1 cellular context compared by ENCODE assay signal in the genomic region with DNA sequence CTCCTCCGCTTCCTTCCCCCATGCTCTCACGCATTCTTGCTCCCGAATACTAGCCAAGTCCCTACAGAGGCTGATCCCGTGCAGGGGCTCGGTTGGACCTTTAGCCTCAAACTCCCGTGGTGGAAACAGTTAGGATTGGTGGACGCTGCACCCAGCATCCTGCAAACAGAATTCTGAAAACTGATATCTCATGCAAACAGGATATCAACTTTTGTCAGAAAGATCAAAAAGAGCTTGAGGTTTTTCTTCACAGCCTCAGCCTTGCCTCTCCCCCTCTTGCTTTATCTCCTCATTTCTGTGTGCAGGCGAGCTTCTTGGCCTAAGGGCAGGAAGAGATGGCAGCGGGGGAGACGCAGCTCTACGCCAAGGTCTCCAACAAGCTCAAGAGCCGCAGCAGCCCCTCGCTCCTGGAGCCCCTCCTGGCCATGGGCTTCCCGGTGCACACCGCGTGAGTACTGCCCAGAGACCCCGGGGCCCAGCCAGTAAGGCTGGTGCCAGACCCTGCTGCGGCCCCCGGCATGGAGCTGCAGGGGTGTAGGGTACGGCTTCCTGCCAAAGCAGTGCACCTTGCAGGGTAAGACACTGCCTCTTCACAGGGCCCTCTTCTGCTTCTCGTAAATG.
A peak's percentile ranks its signal among the peaks of the same experiment; 100 is the strongest.
TF ChIP-seq lines count a peak whose summit lies in the region.

A gene with protein sequence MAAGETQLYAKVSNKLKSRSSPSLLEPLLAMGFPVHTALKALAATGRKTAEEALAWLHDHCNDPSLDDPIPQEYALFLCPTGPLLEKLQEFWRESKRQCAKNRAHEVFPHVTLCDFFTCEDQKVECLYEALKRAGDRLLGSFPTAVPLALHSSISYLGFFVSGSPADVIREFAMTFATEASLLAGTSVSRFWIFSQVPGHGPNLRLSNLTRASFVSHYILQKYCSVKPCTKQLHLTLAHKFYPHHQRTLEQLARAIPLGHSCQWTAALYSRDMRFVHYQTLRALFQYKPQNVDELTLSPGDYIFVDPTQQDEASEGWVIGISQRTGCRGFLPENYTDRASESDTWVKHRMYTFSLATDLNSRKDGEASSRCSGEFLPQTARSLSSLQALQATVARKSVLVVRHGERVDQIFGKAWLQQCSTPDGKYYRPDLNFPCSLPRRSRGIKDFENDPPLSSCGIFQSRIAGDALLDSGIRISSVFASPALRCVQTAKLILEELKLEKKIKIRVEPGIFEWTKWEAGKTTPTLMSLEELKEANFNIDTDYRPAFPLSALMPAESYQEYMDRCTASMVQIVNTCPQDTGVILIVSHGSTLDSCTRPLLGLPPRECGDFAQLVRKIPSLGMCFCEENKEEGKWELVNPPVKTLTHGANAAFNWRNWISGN (plus strand): TSS at position 292 of the 621 bp plus-strand sequence. CDS start 44 bp downstream, at position 336.

TF ChIP-seq in K562, 482 proteins besides CTCF, POLR2A, EP300 and RAD21 (continued from another document and continues in another):
- TF ChIP-seq, protein P1, sequence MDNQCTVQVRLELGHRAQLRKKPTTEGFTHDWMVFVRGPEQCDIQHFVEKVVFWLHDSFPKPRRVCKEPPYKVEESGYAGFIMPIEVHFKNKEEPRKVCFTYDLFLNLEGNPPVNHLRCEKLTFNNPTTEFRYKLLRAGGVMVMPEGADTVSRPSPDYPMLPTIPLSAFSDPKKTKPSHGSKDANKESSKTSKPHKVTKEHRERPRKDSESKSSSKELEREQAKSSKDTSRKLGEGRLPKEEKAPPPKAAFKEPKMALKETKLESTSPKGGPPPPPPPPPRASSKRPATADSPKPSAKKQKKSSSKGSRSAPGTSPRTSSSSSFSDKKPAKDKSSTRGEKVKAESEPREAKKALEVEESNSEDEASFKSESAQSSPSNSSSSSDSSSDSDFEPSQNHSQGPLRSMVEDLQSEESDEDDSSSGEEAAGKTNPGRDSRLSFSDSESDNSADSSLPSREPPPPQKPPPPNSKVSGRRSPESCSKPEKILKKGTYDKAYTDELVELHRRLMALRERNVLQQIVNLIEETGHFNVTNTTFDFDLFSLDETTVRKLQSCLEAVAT (IDR thresholded peaks at IDR 0.05): no peak; a peak in 1 of 4 replicates
- no peak for TF ChIP-seq ZNF589 (CRISPR knock-in tag; IDR thresholded peaks at IDR 0.05; ENCODE audit: low read depth)
- no peak for TF ChIP-seq BDP1 (IDR thresholded peaks at IDR 0.05; ENCODE audit: insufficient read depth, insufficient read length)
- no peak for TF ChIP-seq NR1H2 (CRISPR knock-in tag; IDR thresholded peaks at IDR 0.05)
- TF ChIP-seq MYNN (IDR thresholded peaks at IDR 0.05): peak; percentile 72; the same call in 1 of the 2 replicates
- no peak for TF ChIP-seq MYNN (CRISPR knock-in tag; IDR thresholded peaks at IDR 0.05)
- TF ChIP-seq MTA3 (IDR thresholded peaks at IDR 0.05; ENCODE audit: borderline replicate concordance): 0 out of 2 replicates have a peak, but pooled peaks have one; percentile 37
- peak; percentile 96 for TF ChIP-seq TEAD4 (IDR thresholded peaks at IDR 0.05; ENCODE audit: low read length)
- TF ChIP-seq TEAD4 (CRISPR knock-in tag; IDR thresholded peaks at IDR 0.05; ENCODE audit: borderline replicate concordance): no peak
- TF ChIP-seq, protein P2, sequence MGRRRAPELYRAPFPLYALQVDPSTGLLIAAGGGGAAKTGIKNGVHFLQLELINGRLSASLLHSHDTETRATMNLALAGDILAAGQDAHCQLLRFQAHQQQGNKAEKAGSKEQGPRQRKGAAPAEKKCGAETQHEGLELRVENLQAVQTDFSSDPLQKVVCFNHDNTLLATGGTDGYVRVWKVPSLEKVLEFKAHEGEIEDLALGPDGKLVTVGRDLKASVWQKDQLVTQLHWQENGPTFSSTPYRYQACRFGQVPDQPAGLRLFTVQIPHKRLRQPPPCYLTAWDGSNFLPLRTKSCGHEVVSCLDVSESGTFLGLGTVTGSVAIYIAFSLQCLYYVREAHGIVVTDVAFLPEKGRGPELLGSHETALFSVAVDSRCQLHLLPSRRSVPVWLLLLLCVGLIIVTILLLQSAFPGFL (CRISPR knock-in tag; IDR thresholded peaks at IDR 0.05): no peak
- no peak for TF ChIP-seq ZNF785 (CRISPR knock-in tag; IDR thresholded peaks at IDR 0.05)
- no peak for TF ChIP-seq HLTF (IDR thresholded peaks at IDR 0.05)
- peak; percentile 81 for TF ChIP-seq SOX6 (IDR thresholded peaks at IDR 0.05)
- TF ChIP-seq, protein P3, sequence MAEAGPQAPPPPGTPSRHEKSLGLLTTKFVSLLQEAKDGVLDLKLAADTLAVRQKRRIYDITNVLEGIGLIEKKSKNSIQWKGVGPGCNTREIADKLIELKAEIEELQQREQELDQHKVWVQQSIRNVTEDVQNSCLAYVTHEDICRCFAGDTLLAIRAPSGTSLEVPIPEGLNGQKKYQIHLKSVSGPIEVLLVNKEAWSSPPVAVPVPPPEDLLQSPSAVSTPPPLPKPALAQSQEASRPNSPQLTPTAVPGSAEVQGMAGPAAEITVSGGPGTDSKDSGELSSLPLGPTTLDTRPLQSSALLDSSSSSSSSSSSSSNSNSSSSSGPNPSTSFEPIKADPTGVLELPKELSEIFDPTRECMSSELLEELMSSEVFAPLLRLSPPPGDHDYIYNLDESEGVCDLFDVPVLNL (CRISPR knock-in tag; IDR thresholded peaks at IDR 0.05; ENCODE audit: low read depth): peak; percentile 41; the same call in 1 of the 2 replicates
- peak; percentile 92 for TF ChIP-seq NCOR1 (IDR thresholded peaks at IDR 0.05)
- TF ChIP-seq, protein P4, sequence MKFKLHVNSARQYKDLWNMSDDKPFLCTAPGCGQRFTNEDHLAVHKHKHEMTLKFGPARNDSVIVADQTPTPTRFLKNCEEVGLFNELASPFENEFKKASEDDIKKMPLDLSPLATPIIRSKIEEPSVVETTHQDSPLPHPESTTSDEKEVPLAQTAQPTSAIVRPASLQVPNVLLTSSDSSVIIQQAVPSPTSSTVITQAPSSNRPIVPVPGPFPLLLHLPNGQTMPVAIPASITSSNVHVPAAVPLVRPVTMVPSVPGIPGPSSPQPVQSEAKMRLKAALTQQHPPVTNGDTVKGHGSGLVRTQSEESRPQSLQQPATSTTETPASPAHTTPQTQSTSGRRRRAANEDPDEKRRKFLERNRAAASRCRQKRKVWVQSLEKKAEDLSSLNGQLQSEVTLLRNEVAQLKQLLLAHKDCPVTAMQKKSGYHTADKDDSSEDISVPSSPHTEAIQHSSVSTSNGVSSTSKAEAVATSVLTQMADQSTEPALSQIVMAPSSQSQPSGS (CRISPR knock-in tag; IDR thresholded peaks at IDR 0.05): no peak
- TF ChIP-seq ARNT (IDR thresholded peaks at IDR 0.05): 0 out of 4 replicates have a peak, but pooled peaks have one; percentile 29 to 64
- TF ChIP-seq CBX2 (IDR thresholded peaks at IDR 0.05; ENCODE audit: insufficient read depth, low read length, poor library complexity, severe bottlenecking): no peak
- TF ChIP-seq TAF7 (tag; IDR thresholded peaks at IDR 0.05): no peak
- TF ChIP-seq, protein P5, sequence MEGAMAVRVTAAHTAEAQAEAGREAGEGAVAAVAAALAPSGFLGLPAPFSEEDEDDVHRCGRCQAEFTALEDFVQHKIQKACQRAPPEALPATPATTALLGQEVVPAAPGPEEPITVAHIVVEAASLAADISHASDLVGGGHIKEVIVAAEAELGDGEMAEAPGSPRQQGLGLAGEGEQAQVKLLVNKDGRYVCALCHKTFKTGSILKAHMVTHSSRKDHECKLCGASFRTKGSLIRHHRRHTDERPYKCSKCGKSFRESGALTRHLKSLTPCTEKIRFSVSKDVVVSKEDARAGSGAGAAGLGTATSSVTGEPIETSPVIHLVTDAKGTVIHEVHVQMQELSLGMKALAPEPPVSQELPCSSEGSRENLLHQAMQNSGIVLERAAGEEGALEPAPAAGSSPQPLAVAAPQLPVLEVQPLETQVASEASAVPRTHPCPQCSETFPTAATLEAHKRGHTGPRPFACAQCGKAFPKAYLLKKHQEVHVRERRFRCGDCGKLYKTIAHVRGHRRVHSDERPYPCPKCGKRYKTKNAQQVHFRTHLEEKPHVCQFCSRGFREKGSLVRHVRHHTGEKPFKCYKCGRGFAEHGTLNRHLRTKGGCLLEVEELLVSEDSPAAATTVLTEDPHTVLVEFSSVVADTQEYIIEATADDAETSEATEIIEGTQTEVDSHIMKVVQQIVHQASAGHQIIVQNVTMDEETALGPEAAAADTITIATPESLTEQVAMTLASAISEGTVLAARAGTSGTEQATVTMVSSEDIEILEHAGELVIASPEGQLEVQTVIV (CRISPR knock-in tag; IDR thresholded peaks at IDR 0.05; ENCODE audit: borderline replicate concordance): no peak
- TF ChIP-seq MAZ (CRISPR knock-in tag; conservative IDR thresholded peaks at IDR 0.05 in 1 of 2, IDR thresholded peaks at IDR 0.05 in 1 of 2): peak in 1 of 2 experiments; percentile 62; a peak in 1 of 4 replicates
- peak; percentile 94 for TF ChIP-seq DPF2 (IDR thresholded peaks at IDR 0.05)
- TF ChIP-seq ELF2 (CRISPR knock-in tag; IDR thresholded peaks at IDR 0.05): no peak
- no peak for TF ChIP-seq ZNF12 (CRISPR knock-in tag; IDR thresholded peaks at IDR 0.05)
- no peak for TF ChIP-seq HDGF (IDR thresholded peaks at IDR 0.05)
- TF ChIP-seq, protein P6, sequence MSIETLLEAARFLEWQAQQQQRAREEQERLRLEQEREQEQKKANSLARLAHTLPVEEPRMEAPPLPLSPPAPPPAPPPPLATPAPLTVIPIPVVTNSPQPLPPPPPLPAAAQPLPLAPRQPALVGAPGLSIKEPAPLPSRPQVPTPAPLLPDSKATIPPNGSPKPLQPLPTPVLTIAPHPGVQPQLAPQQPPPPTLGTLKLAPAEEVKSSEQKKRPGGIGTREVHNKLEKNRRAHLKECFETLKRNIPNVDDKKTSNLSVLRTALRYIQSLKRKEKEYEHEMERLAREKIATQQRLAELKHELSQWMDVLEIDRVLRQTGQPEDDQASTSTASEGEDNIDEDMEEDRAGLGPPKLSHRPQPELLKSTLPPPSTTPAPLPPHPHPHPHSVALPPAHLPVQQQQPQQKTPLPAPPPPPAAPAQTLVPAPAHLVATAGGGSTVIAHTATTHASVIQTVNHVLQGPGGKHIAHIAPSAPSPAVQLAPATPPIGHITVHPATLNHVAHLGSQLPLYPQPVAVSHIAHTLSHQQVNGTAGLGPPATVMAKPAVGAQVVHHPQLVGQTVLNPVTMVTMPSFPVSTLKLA (conservative IDR thresholded peaks at IDR 0.05): peak in 1 of 2 experiments; percentile 56; a peak in 2 of 4 replicates
- no peak for TF ChIP-seq LARP7 (IDR thresholded peaks at IDR 0.05)
- no peak for TF ChIP-seq PYGO2 (tag; IDR thresholded peaks at IDR 0.05)
- TF ChIP-seq, protein P7, sequence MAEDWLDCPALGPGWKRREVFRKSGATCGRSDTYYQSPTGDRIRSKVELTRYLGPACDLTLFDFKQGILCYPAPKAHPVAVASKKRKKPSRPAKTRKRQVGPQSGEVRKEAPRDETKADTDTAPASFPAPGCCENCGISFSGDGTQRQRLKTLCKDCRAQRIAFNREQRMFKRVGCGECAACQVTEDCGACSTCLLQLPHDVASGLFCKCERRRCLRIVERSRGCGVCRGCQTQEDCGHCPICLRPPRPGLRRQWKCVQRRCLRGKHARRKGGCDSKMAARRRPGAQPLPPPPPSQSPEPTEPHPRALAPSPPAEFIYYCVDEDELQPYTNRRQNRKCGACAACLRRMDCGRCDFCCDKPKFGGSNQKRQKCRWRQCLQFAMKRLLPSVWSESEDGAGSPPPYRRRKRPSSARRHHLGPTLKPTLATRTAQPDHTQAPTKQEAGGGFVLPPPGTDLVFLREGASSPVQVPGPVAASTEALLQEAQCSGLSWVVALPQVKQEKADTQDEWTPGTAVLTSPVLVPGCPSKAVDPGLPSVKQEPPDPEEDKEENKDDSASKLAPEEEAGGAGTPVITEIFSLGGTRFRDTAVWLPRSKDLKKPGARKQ (CRISPR knock-in tag; IDR thresholded peaks at IDR 0.05): no peak
- peak; percentile 94 for TF ChIP-seq POLR2AphosphoS5 (IDR thresholded peaks at IDR 0.05; ENCODE audit: control insufficient read depth, insufficient read depth, low read depth, low read length)
- TF ChIP-seq CBFA2T2 (conservative IDR thresholded peaks at IDR 0.05): peak; percentile 95
- no peak for TF ChIP-seq FOXP1 (CRISPR knock-in tag; IDR thresholded peaks at IDR 0.05)
- TF ChIP-seq ZKSCAN3 (CRISPR knock-in tag; IDR thresholded peaks at IDR 0.05): no peak
- TF ChIP-seq, protein P8, sequence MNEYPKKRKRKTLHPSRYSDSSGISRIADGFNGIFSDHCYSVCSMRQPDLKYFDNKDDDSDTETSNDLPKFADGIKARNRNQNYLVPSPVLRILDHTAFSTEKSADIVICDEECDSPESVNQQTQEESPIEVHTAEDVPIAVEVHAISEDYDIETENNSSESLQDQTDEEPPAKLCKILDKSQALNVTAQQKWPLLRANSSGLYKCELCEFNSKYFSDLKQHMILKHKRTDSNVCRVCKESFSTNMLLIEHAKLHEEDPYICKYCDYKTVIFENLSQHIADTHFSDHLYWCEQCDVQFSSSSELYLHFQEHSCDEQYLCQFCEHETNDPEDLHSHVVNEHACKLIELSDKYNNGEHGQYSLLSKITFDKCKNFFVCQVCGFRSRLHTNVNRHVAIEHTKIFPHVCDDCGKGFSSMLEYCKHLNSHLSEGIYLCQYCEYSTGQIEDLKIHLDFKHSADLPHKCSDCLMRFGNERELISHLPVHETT (CRISPR knock-in tag; conservative IDR thresholded peaks at IDR 0.05 in 1 of 2, IDR thresholded peaks at IDR 0.05 in 1 of 2): peak in 1 of 2 experiments; percentile 73; a peak in 2 of 4 replicates
- TF ChIP-seq NCOA1 (IDR thresholded peaks at IDR 0.05; ENCODE audit: low read depth): peak; percentile 74; the same call in 1 of the 2 replicates
- TF ChIP-seq DACH1 (IDR thresholded peaks at IDR 0.05; ENCODE audit: partially characterized antibody): no peak
- peak; percentile 71 to 87 for TF ChIP-seq TRIM24 (IDR thresholded peaks at IDR 0.05)
- TF ChIP-seq ARID2 (IDR thresholded peaks at IDR 0.05): no peak
- no peak for TF ChIP-seq ZC3H11A (IDR thresholded peaks at IDR 0.05; ENCODE audit: low read depth, low read length)
- peak; percentile 26 for TF ChIP-seq ZFP36 (IDR thresholded peaks at IDR 0.05; ENCODE audit: low read depth, low read length, partially characterized antibody)
- peak; percentile 93 for TF ChIP-seq SMARCA4 (IDR thresholded peaks at IDR 0.05)
- TF ChIP-seq ZBTB17 (CRISPR knock-in tag; IDR thresholded peaks at IDR 0.05): 0 out of 2 replicates have a peak, but pooled peaks have one; percentile 40
- TF ChIP-seq CXXC5 (CRISPR knock-in tag; IDR thresholded peaks at IDR 0.05): 0 out of 2 replicates have a peak, but pooled peaks have one; percentile 11
- TF ChIP-seq, protein P9, sequence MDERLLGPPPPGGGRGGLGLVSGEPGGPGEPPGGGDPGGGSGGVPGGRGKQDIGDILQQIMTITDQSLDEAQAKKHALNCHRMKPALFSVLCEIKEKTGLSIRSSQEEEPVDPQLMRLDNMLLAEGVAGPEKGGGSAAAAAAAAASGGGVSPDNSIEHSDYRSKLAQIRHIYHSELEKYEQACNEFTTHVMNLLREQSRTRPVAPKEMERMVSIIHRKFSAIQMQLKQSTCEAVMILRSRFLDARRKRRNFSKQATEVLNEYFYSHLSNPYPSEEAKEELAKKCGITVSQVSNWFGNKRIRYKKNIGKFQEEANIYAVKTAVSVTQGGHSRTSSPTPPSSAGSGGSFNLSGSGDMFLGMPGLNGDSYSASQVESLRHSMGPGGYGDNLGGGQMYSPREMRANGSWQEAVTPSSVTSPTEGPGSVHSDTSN (CRISPR knock-in tag; IDR thresholded peaks at IDR 0.05; ENCODE audit: low read depth): no peak
- TF ChIP-seq, protein P9 (tag; conservative IDR thresholded peaks at IDR 0.05; ENCODE audit: low read depth): no peak
